In the genomic region with DNA sequence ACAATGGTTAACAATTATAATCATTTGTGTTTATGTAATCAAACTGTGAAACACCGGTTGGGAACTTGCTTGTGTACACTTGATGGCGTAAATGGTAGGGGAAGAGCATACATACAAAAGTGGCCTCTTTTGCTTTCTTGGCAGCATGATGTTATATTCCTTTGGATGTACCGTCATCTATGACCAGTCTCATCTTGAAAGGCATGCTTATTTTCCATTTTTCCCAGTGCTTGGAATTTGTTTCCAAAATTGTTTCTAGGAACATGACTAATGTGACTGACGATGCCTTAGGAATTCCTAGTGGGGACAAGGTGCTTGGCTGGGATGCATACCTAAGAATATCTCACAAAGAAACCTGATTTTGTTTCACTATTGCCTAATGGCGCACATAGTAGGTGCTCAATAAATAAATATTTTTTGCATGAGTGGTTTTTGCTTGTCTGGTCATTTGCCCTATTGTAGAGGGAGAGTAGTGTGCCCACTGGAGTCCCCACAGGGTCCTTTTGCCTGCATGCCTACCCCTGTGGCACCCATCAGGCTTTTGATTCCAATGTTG, we compare ENCODE assay signal across 10 cellular contexts. TPM values are rescaled to one million over a fixed set of nuclear protein-coding genes. Genes with fewer than 3 reads are reported as not detected.
DNase-seq lines count a peak whose midpoint lies in the region; ATAC-seq and TF ChIP-seq lines count a peak whose summit lies in the region.
"Had no signal": no experiment of that assay in that cellular context is flagged by ENCODE, and none has a peak within 500 bp of the region (broad histone marks: within the 10 kb centered on the region; RNA-seq: fewer than 3 reads in every experiment).

No MANE protein-coding gene starts in this region.

- no peak for TF ChIP-seq CTCF in hepatocyte (IDR thresholded peaks at IDR 0.05; ENCODE audit: poor library complexity)
- no peak for TF ChIP-seq CTCF in thyroid gland (IDR thresholded peaks at IDR 0.05)
- TF ChIP-seq CTCF in adrenal gland (IDR thresholded peaks at IDR 0.05), result no peak

- H3K27me3 Mint-ChIP-seq in activated naive CD4-positive, alpha-beta T cell treated with anti-CD3 and anti-CD28 coated beads, Interleukin-2, amount 10 ng/mL, durations not matched to agents 7 days and 5 days, result no peaks in the 10 kb centered on the region

- no peaks in the 10 kb centered on the region for H3K9me3 Mint-ChIP-seq in activated naive CD4-positive, alpha-beta T cell treated with anti-CD3 and anti-CD28 coated beads, Interleukin-2, amount 10 ng/mL, durations not matched to agents 7 days and 5 days
- H3K9me3 Mint-ChIP-seq: CD14-positive monocyte had no signal

- H3K4me1 ChIP-seq in adipocyte (ENCODE audit: control insufficient read depth, insufficient read depth, low read length), result peaks cover 23% of the 10 kb centered on the region
- H3K4me1 ChIP-seq in hepatocyte (ENCODE audit: insufficient read depth), result no peaks in the 10 kb centered on the region
- H3K4me1 ChIP-seq in thyroid gland, result peaks cover 34 to 45% of the 10 kb centered on the region in 2 donors
- peaks cover 0 to 17% of the 10 kb centered on the region in 2 donors for H3K4me1 ChIP-seq in adrenal gland (replicated peaks in 1 of 2)

- TF ChIP-seq POLR2A in thyroid gland (IDR thresholded peaks at IDR 0.05) (no peak), adrenal gland (IDR thresholded peaks at IDR 0.05) (no peak)

- H3K27ac Mint-ChIP-seq in activated naive CD4-positive, alpha-beta T cell treated with anti-CD3 and anti-CD28 coated beads, Interleukin-2, amount 10 ng/mL, durations not matched to agents 7 days and 5 days, result peak overlapping the region; percentile 94

- H3K36me3 ChIP-seq in adipocyte (ENCODE audit: control insufficient read depth, insufficient read depth, low read length, severe bottlenecking), result peaks cover 27% of the 10 kb centered on the region
- no peaks in the 10 kb centered on the region for H3K36me3 ChIP-seq in hepatocyte (replicated peaks; ENCODE audit: insufficient read depth, low read depth)
- no peaks in the 10 kb centered on the region for H3K36me3 ChIP-seq in thyroid gland
- peaks cover 0 to 26% of the 10 kb centered on the region in 2 donors for H3K36me3 ChIP-seq in adrenal gland (replicated peaks in 1 of 2)

- H3K79me2 ChIP-seq in hepatocyte, result peaks cover 6% of the 10 kb centered on the region

- H4K20me1 ChIP-seq in hepatocyte (ENCODE audit: insufficient read depth, poor library complexity, severe bottlenecking), result no peaks in the 10 kb centered on the region

- no peak for DNase-seq in activated naive CD4-positive, alpha-beta T cell treated with anti-CD3 and anti-CD28 coated beads, Interleukin-2, amount 10 ng/mL, durations not matched to agents 7 days and 5 days
- DNase-seq in activated naive CD4-positive, alpha-beta T cell (lab: John Stamatoyannopoulos, UW), result no peak
- DNase-seq in adipocyte (ENCODE audit: low read depth) (peak; percentile 44), hepatocyte (ENCODE audit: low spot score) (no peak), thyroid gland (no peak), GF-D8 (lab: John Stamatoyannopoulos, UW) (no peak), adrenal gland (no peak)
- DNase-seq: PC-9 had no signal

- H3K4me2 ChIP-seq in hepatocyte, result no peak overlapping the region
- H3K4me2 ChIP-seq: PC-9 had no signal

- H3K9me3 ChIP-seq in adipocyte (ENCODE audit: control insufficient read depth, low read length), result no peaks in the 10 kb centered on the region
- no peaks in the 10 kb centered on the region for H3K9me3 ChIP-seq in hepatocyte (ENCODE audit: low read depth)
- no peaks in the 10 kb centered on the region for H3K9me3 ChIP-seq in thyroid gland
- no peaks in the 10 kb centered on the region for H3K9me3 ChIP-seq in adrenal gland (replicated peaks in 1 of 3)

- CTCF ChIA-PET in activated naive CD4-positive, alpha-beta T cell treated with anti-CD3 and anti-CD28 coated beads, Interleukin-2, amount 10 ng/mL, durations not matched to agents 7 days and 5 days (lab: Charles Lee), result interaction anchor here (1.3 to 3.3 kb wide), 4 partner anchors 11 to 68 kb away, joined by 4 to 19 read pairs (median 6); no protein-coding TSS in a partner anchor

- H3K4me3 ChIP-seq in adipocyte (ENCODE audit: low read length), result peak overlapping the region; percentile 8
- no peak overlapping the region for H3K4me3 ChIP-seq in hepatocyte
- no peak overlapping the region for H3K4me3 ChIP-seq in thyroid gland (replicated peaks in 1 of 3)
- no peak overlapping the region for H3K4me3 ChIP-seq in adrenal gland
- H3K4me3 ChIP-seq: PC-9 had no signal

- ATAC-seq in GM18498 (IDR thresholded peaks at IDR 0.05; ENCODE audit: unreplicated experiment), result no peak

- intact Hi-C loops in thyroid gland (cut with DNase I) (no loop called here), adrenal gland (cut with DNase I) (no loop called here)

- H3K27me3 ChIP-seq in adipocyte (replicated peaks; ENCODE audit: control insufficient read depth, insufficient read depth, low read length), result no peaks in the 10 kb centered on the region
- no peaks in the 10 kb centered on the region for H3K27me3 ChIP-seq in hepatocyte
- H3K27me3 ChIP-seq in thyroid gland, result no peaks in the 10 kb centered on the region
- H3K27me3 ChIP-seq in adrenal gland, result no peaks in the 10 kb centered on the region

- WGBS in hepatocyte (ENCODE audit: low lambda C conversion rate, missing lambda C conversion rate), result 89% methylated on average over 5 of the region's 5 CpGs
- 76 to 81% methylated on average over 5 of the region's 5 CpGs for WGBS in thyroid gland, 2 donors
- WGBS in adrenal gland, 4 donors, result 82 to 87% (median 85%) methylated on average over 5 of the region's 5 CpGs

- H3K9ac ChIP-seq in adipocyte (ENCODE audit: low read length), result no peak overlapping the region

- H3K36me3 Mint-ChIP-seq in activated naive CD4-positive, alpha-beta T cell treated with anti-CD3 and anti-CD28 coated beads, Interleukin-2, amount 10 ng/mL, durations not matched to agents 7 days and 5 days, result peaks cover 53% of the 10 kb centered on the region

- H3K4me3 Mint-ChIP-seq in activated naive CD4-positive, alpha-beta T cell treated with anti-CD3 and anti-CD28 coated beads, Interleukin-2, amount 10 ng/mL, durations not matched to agents 7 days and 5 days, result peak overlapping the region; percentile 27
- H3K4me3 Mint-ChIP-seq: CD14-positive monocyte had no signal

- peak overlapping the region; percentile 40 for H3K27ac ChIP-seq in hepatocyte
- peak overlapping the region; percentile 50 to 76 (median 52) for H3K27ac ChIP-seq in thyroid gland
- H3K27ac ChIP-seq in adrenal gland, result peak overlapping the region in 2 of 5 donors; percentile 46 to 78
- H3K27ac ChIP-seq: PC-9 had no signal

- H2AFZ ChIP-seq in hepatocyte, result no peak overlapping the region
- H2AFZ ChIP-seq: PC-9 had no signal

- H3K4me1 Mint-ChIP-seq in activated naive CD4-positive, alpha-beta T cell treated with anti-CD3 and anti-CD28 coated beads, Interleukin-2, amount 10 ng/mL, durations not matched to agents 7 days and 5 days, result peaks cover 64% of the 10 kb centered on the region

- no peaks in the 10 kb centered on the region for H3K9me2 ChIP-seq in hepatocyte (replicated peaks; ENCODE audit: insufficient read depth)

RNA-seq across cellular contexts. Expression of gene SAE1, which starts 45.5 kb away (rescaled TPM):
- total RNA-seq in hepatocyte (90.3 and 112 TPM in 2 replicates), thyroid gland (100 to 1,000 TPM in 3 of 4 donors, 10 to 100 TPM in 1; 79.5 to 119 (median 103) TPM), adrenal gland (10 to 100 TPM; 40.1 to 58.5 (median 49.7) TPM)
- polyA plus RNA-seq in hepatocyte (97.2 and 98.8 TPM in 2 replicates), adrenal gland (10 to 100 TPM; 19.0 to 71.8 (median 23.6) TPM)

RNA-seq across cellular contexts. Expression of gene BBC3, which starts 54.9 kb away (rescaled TPM):
- total RNA-seq in hepatocyte (8.0 and 9.9 TPM in 2 replicates), thyroid gland (1 to 10 TPM; 2.4 to 7.7 (median 4.9) TPM), adrenal gland (10 to 100 TPM in 4 of 8 donors, 1 to 10 TPM in 4; 1.7 to 17.9 (median 10.1) TPM)
- polyA plus RNA-seq in hepatocyte (14.7 and 22.0 TPM in 2 replicates), adrenal gland (1 to 10 TPM in 2 of 3 donors, under 1 TPM in 1; 0.27 to 8.4 (median 4.4) TPM)
